In the genomic region with DNA sequence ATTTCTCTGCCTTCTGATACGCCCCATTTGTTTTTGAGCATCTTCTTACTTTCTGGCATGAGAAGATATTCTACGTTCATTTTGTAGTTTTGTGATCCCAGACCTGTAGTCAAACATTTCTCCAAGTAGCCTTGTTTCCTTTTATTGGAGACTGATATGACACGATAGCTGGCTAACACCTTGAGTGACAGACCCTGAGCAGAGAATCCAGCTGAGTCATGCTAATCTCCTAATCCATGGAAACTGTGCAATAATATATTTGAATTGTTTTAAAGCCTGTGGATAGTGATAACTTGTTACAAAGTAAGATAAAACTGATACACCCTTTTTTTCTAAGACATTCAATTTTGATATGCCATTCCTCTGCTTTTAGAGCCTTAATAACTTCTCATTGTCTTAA, we compare ENCODE assay signal across 9 cellular contexts. TPM values are rescaled to one million over a fixed set of nuclear protein-coding genes. Genes with fewer than 3 reads are reported as not detected.
DNase-seq lines count a peak whose midpoint lies in the region; ATAC-seq and TF ChIP-seq lines count a peak whose summit lies in the region.
"Had no signal": no experiment of that assay in that cellular context is flagged by ENCODE, and none has a peak within 500 bp of the region (broad histone marks: within the 10 kb centered on the region; RNA-seq: fewer than 3 reads in every experiment).

No MANE protein-coding gene starts in this region.

- H3K27ac ChIP-seq in gastroesophageal sphincter: peak overlapping the region; percentile 55 to 76 (median 62)
- peak overlapping the region; percentile 67 for H3K27ac ChIP-seq in subcutaneous abdominal adipose tissue (ENCODE audit: low read depth, low read length)

- 37 to 46% methylated on average over 3 of the region's 3 CpGs for WGBS in gastroesophageal sphincter (ENCODE audit: low coverage in 1 of 2), 2 donors

- H3K9me3 Mint-ChIP-seq in activated CD4-positive, alpha-beta T cell treated with anti-CD3 and anti-CD28 coated beads, Interleukin-2, amount 10 ng/mL, durations not matched to agents 24 days and 14 days: no peaks in the 10 kb centered on the region
- H3K9me3 Mint-ChIP-seq in activated CD4-positive, alpha-beta memory T cell treated with anti-CD3 and anti-CD28 coated beads for 36 hours: no peaks in the 10 kb centered on the region

- TF ChIP-seq CTCF in gastroesophageal sphincter (IDR thresholded peaks at IDR 0.05): no peak

- no peaks in the 10 kb centered on the region for H3K27me3 ChIP-seq in gastroesophageal sphincter
- H3K27me3 ChIP-seq in subcutaneous abdominal adipose tissue (ENCODE audit: control insufficient read depth in 5 of 5, insufficient read depth in 4 of 5, low read length in 5 of 5): peaks cover 0 to 3% (median 0%) of the 10 kb centered on the region in 5 donors

- H3K9me3 ChIP-seq in gastroesophageal sphincter: no peaks in the 10 kb centered on the region
- no peaks in the 10 kb centered on the region for H3K9me3 ChIP-seq in subcutaneous abdominal adipose tissue (ENCODE audit: control insufficient read depth in 5 of 5, low read length in 5 of 5)

- CTCF ChIA-PET in activated CD4-positive, alpha-beta memory T cell treated with anti-CD3 and anti-CD28 coated beads for 36 hours (lab: Charles Lee): interaction anchor here (1.0 to 2.5 kb wide), 2 partner anchors 57 to 59 kb away, joined by 4 to 29 read pairs; no protein-coding TSS in a partner anchor

- H3K27ac Mint-ChIP-seq in activated CD4-positive, alpha-beta T cell treated with anti-CD3 and anti-CD28 coated beads, Interleukin-2, amount 10 ng/mL, durations not matched to agents 24 days and 14 days: peak overlapping the region; percentile 91
- peak overlapping the region; percentile 81 for H3K27ac Mint-ChIP-seq in activated CD4-positive, alpha-beta memory T cell treated with anti-CD3 and anti-CD28 coated beads for 36 hours

- H3K4me3 Mint-ChIP-seq in activated CD4-positive, alpha-beta T cell treated with anti-CD3 and anti-CD28 coated beads, Interleukin-2, amount 10 ng/mL, durations not matched to agents 24 days and 14 days: peak overlapping the region; percentile 89
- H3K4me3 Mint-ChIP-seq in activated CD4-positive, alpha-beta memory T cell treated with anti-CD3 and anti-CD28 coated beads for 36 hours: no peak overlapping the region

- TF ChIP-seq EP300 in gastroesophageal sphincter (IDR thresholded peaks at IDR 0.05): no peak

- H3K9ac ChIP-seq in subcutaneous abdominal adipose tissue (ENCODE audit: low read length in 5 of 5): peak overlapping the region in 1 of 5 donors; percentile 34

- H3K4me1 ChIP-seq in gastroesophageal sphincter: peaks cover 5 to 48% (median 8%) of the 10 kb centered on the region in 3 donors
- H3K4me1 ChIP-seq in subcutaneous abdominal adipose tissue (ENCODE audit: control insufficient read depth in 5 of 5, insufficient read depth in 5 of 5, low read length in 5 of 5): peaks cover 5 to 28% (median 24%) of the 10 kb centered on the region in 5 donors

- no peaks in the 10 kb centered on the region for H3K36me3 ChIP-seq in gastroesophageal sphincter
- no peaks in the 10 kb centered on the region for H3K36me3 ChIP-seq in subcutaneous abdominal adipose tissue (ENCODE audit: control insufficient read depth in 5 of 5, insufficient read depth in 5 of 5, low read length in 5 of 5)

- ATAC-seq in gastroesophageal sphincter: no peak
- no peak for ATAC-seq in HG02981 (IDR thresholded peaks at IDR 0.05; ENCODE audit: unreplicated experiment)
- no peak for ATAC-seq in GM19023 (IDR thresholded peaks at IDR 0.05; ENCODE audit: unreplicated experiment)

- H3K4me3 ChIP-seq in gastroesophageal sphincter (peak overlapping the region; percentile 41 to 63), subcutaneous abdominal adipose tissue (ENCODE audit: low read depth in 1 of 5, low read length in 5 of 5) (peak overlapping the region in 3 of 5 donors; percentile 55 to 66 (median 63))

- H3K36me3 Mint-ChIP-seq in activated CD4-positive, alpha-beta T cell treated with anti-CD3 and anti-CD28 coated beads, Interleukin-2, amount 10 ng/mL, durations not matched to agents 24 days and 14 days (ENCODE audit: low read depth): peaks cover 19% of the 10 kb centered on the region
- H3K36me3 Mint-ChIP-seq in activated CD4-positive, alpha-beta memory T cell treated with anti-CD3 and anti-CD28 coated beads for 36 hours: peaks cover 13% of the 10 kb centered on the region

- no peak for DNase-seq in activated CD4-positive, alpha-beta T cell treated with anti-CD3 and anti-CD28 coated beads, Interleukin-2, amount 10 ng/mL, durations not matched to agents 24 days and 14 days
- DNase-seq in activated CD4-positive, alpha-beta T cell treated with anti-CD3 and anti-CD28 coated beads for 4 hours: no peak
- DNase-seq in activated CD4-positive, alpha-beta memory T cell treated with anti-CD3 and anti-CD28 coated beads for 36 hours: no peak
- no peak for DNase-seq in NCI-H345 (lab: John Stamatoyannopoulos, UW)
- DNase-seq: NCI-H1436 treated with DMSO at 0.1 percent for 48 hours had no signal

- no peak for TF ChIP-seq POLR2A in gastroesophageal sphincter (IDR thresholded peaks at IDR 0.05)

- H3K27me3 Mint-ChIP-seq in activated CD4-positive, alpha-beta T cell treated with anti-CD3 and anti-CD28 coated beads, Interleukin-2, amount 10 ng/mL, durations not matched to agents 24 days and 14 days: peaks cover 7% of the 10 kb centered on the region
- H3K27me3 Mint-ChIP-seq in activated CD4-positive, alpha-beta memory T cell treated with anti-CD3 and anti-CD28 coated beads for 36 hours: no peaks in the 10 kb centered on the region

- POLR2A ChIA-PET in activated CD4-positive, alpha-beta memory T cell treated with anti-CD3 and anti-CD28 coated beads for 36 hours (lab: Charles Lee): no interaction called here

- intact Hi-C loops in activated CD4-positive, alpha-beta T cell treated with anti-CD3 and anti-CD28 coated beads, Interleukin-2, amount 10 ng/mL, durations not matched to agents 24 days and 14 days (cut with micrococcal nuclease): loop anchor here (10.0 kb wide), 1 partner anchor 216 kb away; no protein-coding TSS in a partner anchor
- intact Hi-C loops in activated CD4-positive, alpha-beta memory T cell treated with anti-CD3 and anti-CD28 coated beads for 36 hours (cut with micrococcal nuclease): loop anchor here (10.0 kb wide), 2 partner anchors 216 to 426 kb away; no protein-coding TSS in a partner anchor

- peaks cover 43% of the 10 kb centered on the region for H3K4me1 Mint-ChIP-seq in activated CD4-positive, alpha-beta T cell treated with anti-CD3 and anti-CD28 coated beads, Interleukin-2, amount 10 ng/mL, durations not matched to agents 24 days and 14 days
- H3K4me1 Mint-ChIP-seq in activated CD4-positive, alpha-beta memory T cell treated with anti-CD3 and anti-CD28 coated beads for 36 hours (ENCODE audit: low read depth): peaks cover 46% of the 10 kb centered on the region

RNA-seq across cellular contexts. Expression of gene IFI44L, which starts 1.2 kb away (rescaled TPM):
- total RNA-seq in activated CD4-positive, alpha-beta T cell treated with anti-CD3 and anti-CD28 coated beads, Interleukin-2, amount 10 ng/mL, durations not matched to agents 24 days and 14 days: 23.5 and 26.0 TPM in 2 replicates
- total RNA-seq in activated CD4-positive, alpha-beta memory T cell treated with anti-CD3 and anti-CD28 coated beads for 36 hours: 10 to 100 TPM; 32.8 to 38.3 TPM
- total RNA-seq in gastroesophageal sphincter: 10 to 100 TPM in 2 of 4 donors, 1 to 10 TPM in 2; 4.2 to 24.1 (median 9.4) TPM

RNA-seq across cellular contexts. Expression of gene IFI44, which starts 30.6 kb away (rescaled TPM):
- 20.4 and 27.6 TPM in 2 replicates for total RNA-seq in activated CD4-positive, alpha-beta T cell treated with anti-CD3 and anti-CD28 coated beads, Interleukin-2, amount 10 ng/mL, durations not matched to agents 24 days and 14 days
- 10 to 100 TPM; 56.1 to 60.1 TPM for total RNA-seq in activated CD4-positive, alpha-beta memory T cell treated with anti-CD3 and anti-CD28 coated beads for 36 hours
- 10 to 100 TPM; 10.2 to 16.4 (median 11.4) TPM for total RNA-seq in gastroesophageal sphincter
